14 cellular contexts compared by ENCODE assay signal in the genomic region with DNA sequence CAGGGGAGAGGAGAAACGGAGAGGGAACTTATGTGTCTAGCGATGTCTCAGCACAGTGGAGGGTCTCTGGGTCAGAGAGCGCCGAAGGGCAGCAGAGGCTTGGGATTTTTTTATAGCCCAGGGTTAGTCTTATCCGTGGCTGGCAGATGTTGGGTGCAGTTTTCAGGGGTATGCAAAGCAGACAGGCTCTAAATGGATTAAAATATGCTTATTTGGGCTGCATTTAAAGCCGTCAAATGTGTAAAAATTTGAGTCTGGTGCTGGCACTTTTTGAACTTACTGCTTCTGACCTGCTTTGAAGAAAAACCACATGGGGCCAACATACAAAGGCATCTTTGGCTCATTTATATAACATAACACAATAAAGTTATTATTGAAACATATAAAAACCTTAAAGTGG.
"Had no signal": no experiment of that assay in that cellular context is flagged by ENCODE, and none has a peak within 500 bp of the region (broad histone marks: within the 10 kb centered on the region; RNA-seq: fewer than 3 reads in every experiment).

No MANE protein-coding gene starts in this region.

- H3K36me3 ChIP-seq: pancreas had no signal

- DNase-seq: activated CD4-positive, CD25-positive, alpha-beta regulatory T cell treated with anti-CD3 and anti-CD28 coated beads, Interleukin-2, amount 50 U/mL, for 72 hours; activated naive CD4-positive, alpha-beta T cell treated with Interleukin-2 at 50 U/mL for 16 hours; foreskin fibroblast; head of caudate nucleus; left cardiac atrium; lower lobe of right lung; midbrain; pancreas; stimulated activated CD4-positive, alpha-beta T cell treated with anti-CD3 and anti-CD28 coated beads, Interleukin-4, amount 100 ng/mL, for 24 hours; stimulated activated naive CD4-positive, alpha-beta T cell treated with Interleukin-2 at 50 U/mL for 16 hours; T-helper 1 cell; T1000; upper lobe of left lung had no signal

- H3K9me3 ChIP-seq: lower lobe of right lung, pancreas, upper lobe of left lung had no signal

- H3K4me3 ChIP-seq: lower lobe of right lung, pancreas, SK-N-MC, upper lobe of left lung had no signal

- H3K27me3 ChIP-seq: pancreas, upper lobe of left lung had no signal

- H3K27ac ChIP-seq: lower lobe of right lung, SK-N-MC, upper lobe of left lung had no signal

- ATAC-seq: left cardiac atrium, lower lobe of right lung, pancreas had no signal

- H3K4me1 ChIP-seq: lower lobe of right lung, upper lobe of left lung had no signal
